In the genomic region with DNA sequence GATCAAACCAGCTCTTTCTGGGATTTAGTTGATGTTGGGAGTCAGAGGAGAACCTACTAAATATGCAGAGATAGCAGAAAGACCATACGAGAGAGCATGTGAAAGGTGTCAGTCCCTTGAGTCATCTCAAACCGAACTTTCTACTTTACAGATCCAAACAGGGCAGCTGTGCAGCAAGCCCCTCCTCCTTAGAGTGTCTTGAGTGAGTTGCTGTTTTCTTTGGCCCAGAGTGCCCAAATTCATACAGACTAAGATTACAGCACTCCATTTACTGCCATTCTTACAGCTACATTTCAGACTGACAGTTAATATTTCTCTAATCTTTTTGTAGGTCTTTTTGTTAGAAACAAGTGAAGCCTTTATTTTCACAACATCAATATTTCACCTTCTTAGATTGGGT, we compare ENCODE assay signal across 14 cellular contexts. TPM values are rescaled to one million over a fixed set of nuclear protein-coding genes. Genes with fewer than 3 reads are reported as not detected.
DNase-seq lines count a peak whose midpoint lies in the region; ATAC-seq and TF ChIP-seq lines count a peak whose summit lies in the region.
"Had no signal": no experiment of that assay in that cellular context is flagged by ENCODE, and none has a peak within 500 bp of the region (broad histone marks: within the 10 kb centered on the region; RNA-seq: fewer than 3 reads in every experiment).

No MANE protein-coding gene starts in this region.

- no peaks in the 10 kb centered on the region for H3K9me3 ChIP-seq in mucosa of descending colon
- H3K9me3 ChIP-seq: BE2C had no signal

- ATAC-seq in GM19452 (IDR thresholded peaks at IDR 0.05; ENCODE audit: unreplicated experiment) (peak; percentile 65), mucosa of descending colon (no peak)

- no peaks in the 10 kb centered on the region for H3K36me3 ChIP-seq in mucosa of descending colon (ENCODE audit: low read depth)

- H3K27ac ChIP-seq in caudate nucleus (ENCODE audit: low read depth, low read length) = no peak overlapping the region

- no peak for TF ChIP-seq CTCF in fibroblast of pulmonary artery (IDR thresholded peaks at IDR 0.05; ENCODE audit: low read length, missing control alignments)
- no peak for TF ChIP-seq CTCF in mucosa of descending colon (IDR thresholded peaks at IDR 0.05)

- intact Hi-C loops in mucosa of descending colon (cut with DNase I, micrococcal nuclease) = no loop called here

- H3K4me1 ChIP-seq in mucosa of descending colon (ENCODE audit: low read depth) = no peaks in the 10 kb centered on the region

- H3K4me3 ChIP-seq in fibroblast of pulmonary artery (replicated peaks; ENCODE audit: low read depth, low read length) (no peak overlapping the region), mucosa of descending colon (no peak overlapping the region)

- peak; percentile 81 for DNase-seq in Daoy (ENCODE audit: low read depth)
- DNase-seq in M059J (ENCODE audit: low read depth) = peak; percentile 12
- DNase-seq in fibroblast of pulmonary artery (ENCODE audit: low read depth) = peak; percentile 56
- no peak for DNase-seq in SHP77 treated with DMSO at 0.1 percent for 48 hours (lab: John Stamatoyannopoulos, UW)
- no peak for DNase-seq in mucosa of descending colon
- no peak for DNase-seq in caudate nucleus (lab: John Stamatoyannopoulos, UW)
- no peak for DNase-seq in NCI-H187 (lab: John Stamatoyannopoulos, UW)
- DNase-seq: activated T-cell treated with anti-CD3 and anti-CD28 coated beads, Interleukin-2, amount 50 U/mL, for 48 hours; anterior cingulate cortex; BE2C; EL; endodermal cell; substantia nigra had no signal

RNA-seq across cellular contexts. Expression of a gene that starts 53.4 kb away (rescaled TPM):
- total RNA-seq in Daoy (2014; rRNA removed; shearing (Covaris generic)) = 0.11 and 1.0 TPM in 2 replicates
- 0.49 TPM in 1 of 2 replicates, not detected in the other for total RNA-seq in M059J (2014; rRNA removed; shearing (Covaris generic))
- 1 to 10 TPM; 1.0 to 3.4 (median 2.3) TPM for total RNA-seq in mucosa of descending colon

Comparison
In these comparisons a context has a peak if more than half of its experiments do, and no peak if none do; other contexts are left out.
1. DNase-seq: peak in Daoy (single experiment), M059J (single experiment) and fibroblast of pulmonary artery (single experiment); none in SHP77 treated with DMSO at 0.1 percent for 48 hours (single experiment), mucosa of descending colon (0 of 3), caudate nucleus (0 of 61) and NCI-H187 (0 of 2).